In genomic region chr2:95020275-95021014, GRCh38 we compare ENCODE assay signal across 18 cellular contexts. TPM values are rescaled to one million over a fixed set of nuclear protein-coding genes. Genes with fewer than 3 reads are reported as not detected.
DNase-seq lines count a peak whose midpoint lies in the region; ATAC-seq, FAIRE-seq and TF ChIP-seq lines count a peak whose summit lies in the region.
"Had no signal": no experiment of that assay in that cellular context is flagged by ENCODE, and none has a peak within 500 bp of the region (broad histone marks: within the 10 kb centered on the region; RNA-seq: fewer than 3 reads in every experiment).

No MANE protein-coding gene starts in this region.

- H3K27me3 ChIP-seq in esophagus (ENCODE audit: control insufficient read depth in 1 of 2, insufficient read depth in 2 of 2, low read length in 2 of 2) (no peaks in the 10 kb centered on the region), SK-N-SH (ENCODE audit: insufficient read depth) (peaks cover 83% of the 10 kb centered on the region)

- H3K9me2 ChIP-seq in SK-N-SH, result no peaks in the 10 kb centered on the region

- TF ChIP-seq RAD21 in SK-N-SH (IDR thresholded peaks at IDR 0.05; ENCODE audit: low read length), result no peak

- peak overlapping the region; percentile 73 for H3K27ac Mint-ChIP-seq in neural crest cell (ENCODE audit: unreplicated experiment)

- no peaks in the 10 kb centered on the region for H3K9me3 Mint-ChIP-seq in neural crest cell

- H3K27ac ChIP-seq in esophagus (ENCODE audit: low read depth in 2 of 2, low read length in 1 of 2) (peak overlapping the region; percentile 92 to 96), SK-N-SH (ENCODE audit: low read depth in 2 of 2, low read length in 1 of 2) (no peak overlapping the region)
- H3K27ac ChIP-seq: SJSA1 had no signal

- H4K20me1 ChIP-seq in SK-N-SH (ENCODE audit: insufficient read depth), result no peaks in the 10 kb centered on the region

- no peaks in the 10 kb centered on the region for H3F3A ChIP-seq in SK-N-SH (replicated peaks; ENCODE audit: insufficient read depth)

- TF ChIP-seq EP300 in SK-N-SH (IDR thresholded peaks at IDR 0.05; ENCODE audit: borderline replicate concordance in 1 of 2, low read depth in 1 of 2, low read length in 1 of 2), result no peak

- DNase-seq in DMS79 treated with DMSO at 0.1 percent for 48 hours (lab: John Stamatoyannopoulos, UW), result peak; percentile 48
- DNase-seq in HTR-8/SVneo (ENCODE audit: insufficient read length, low spot score), result no peak
- no peak for DNase-seq in neural crest cell (ENCODE audit: low read depth, low spot score)
- DNase-seq in SK-N-DZ (ENCODE audit: low spot score), result no peak
- DNase-seq in SK-N-SH, result no peak
- no peak for DNase-seq in NCI-H187 (lab: John Stamatoyannopoulos, UW)
- DNase-seq: BE2C; CD4-positive, alpha-beta memory T cell; NCI-H2029 treated with DMSO at 0.1 percent for 48 hours; NCI-H524 had no signal

- no peak for TF ChIP-seq CTCF in neural crest cell (conservative IDR thresholded peaks at IDR 0.05)
- no peak for TF ChIP-seq CTCF in SK-N-SH (IDR thresholded peaks at IDR 0.05)

- no peak for ATAC-seq in GM19351 (IDR thresholded peaks at IDR 0.05; ENCODE audit: unreplicated experiment)

- POLR2A ChIA-PET in SK-N-SH (lab: Yijun Ruan, JAX), result no interaction called here

- no peaks in the 10 kb centered on the region for H3K36me3 ChIP-seq in esophagus (ENCODE audit: control insufficient read depth in 2 of 2, insufficient read depth in 2 of 2, low read length in 1 of 2)
- H3K36me3 ChIP-seq in SK-N-SH (replicated peaks in 1 of 2; ENCODE audit: control insufficient read depth in 1 of 2, insufficient read depth in 2 of 2, low read length in 1 of 2), result no peaks in the 10 kb centered on the region
- H3K36me3 ChIP-seq: BE2C, SJSA1 had no signal

- no peak overlapping the region for H3K4me2 ChIP-seq in SK-N-SH

- H3K27me3 Mint-ChIP-seq in neural crest cell (ENCODE audit: low read depth), result peaks cover 60% of the 10 kb centered on the region
- H3K27me3 Mint-ChIP-seq: CD4-positive, alpha-beta memory T cell had no signal

- peaks cover 0 to 24% of the 10 kb centered on the region in 2 donors for H3K4me1 ChIP-seq in esophagus (ENCODE audit: control insufficient read depth in 2 of 2, insufficient read depth in 2 of 2, low read length in 1 of 2)
- peaks cover 0 to 2% of the 10 kb centered on the region in 2 experiments; a peak in 1 of 4 replicates for H3K4me1 ChIP-seq in SK-N-SH (ENCODE audit: control insufficient read depth in 1 of 2, insufficient read depth in 2 of 2, low read depth in 1 of 2, low read length in 1 of 2)
- H3K4me1 ChIP-seq: BE2C, SJSA1 had no signal

- no peak overlapping the region for H2AFZ ChIP-seq in SK-N-SH (ENCODE audit: low read depth)

- CTCF ChIA-PET in SK-N-SH (lab: Yijun Ruan, JAX), result interaction anchor here (0.8 to 3.7 kb wide), 3 partner anchors 10 to 95 kb away, joined by 3 to 18 read pairs (median 3); no protein-coding TSS in a partner anchor

- H3K36me3 Mint-ChIP-seq in neural crest cell (ENCODE audit: low read depth), result no peaks in the 10 kb centered on the region
- H3K36me3 Mint-ChIP-seq: CD4-positive, alpha-beta memory T cell had no signal

- H3K9me3 ChIP-seq in esophagus (ENCODE audit: control insufficient read depth in 2 of 2, insufficient read depth in 1 of 2, low read depth in 1 of 2, low read length in 1 of 2) (no peaks in the 10 kb centered on the region), SK-N-SH (no peaks in the 10 kb centered on the region)
- H3K9me3 ChIP-seq: BE2C, SJSA1 had no signal

- H3K9ac ChIP-seq in SK-N-SH, result no peak overlapping the region

- H3K4me3 ChIP-seq in esophagus (ENCODE audit: low read depth in 1 of 2, low read length in 2 of 2), result no peak overlapping the region
- H3K4me3 ChIP-seq in SK-N-SH (ENCODE audit: low read depth in 2 of 2, low read length in 1 of 2), result no peak overlapping the region
- H3K4me3 ChIP-seq: SJSA1 had no signal

- no peak overlapping the region for H3K4me3 Mint-ChIP-seq in neural crest cell

- WGBS in esophagus, 2 donors, result 65 to 69% methylated on average over 9 of the region's 9 CpGs
- WGBS in SK-N-SH (ENCODE audit: low lambda C conversion rate), result 56% methylated on average over 6 of the region's 9 CpGs

- no peaks in the 10 kb centered on the region for H3K79me2 ChIP-seq in SK-N-SH (ENCODE audit: insufficient read depth)

- peaks cover 13% of the 10 kb centered on the region for H3K4me1 Mint-ChIP-seq in neural crest cell

- peak; percentile 31 for FAIRE-seq in HTR-8/SVneo (lab: Jason Lieb, UNC)
- FAIRE-seq: D721Med had no signal

TF ChIP-seq in SK-N-SH, 30 proteins besides CTCF, POLR2A, EP300 and RAD21:
- TF ChIP-seq REST (IDR thresholded peaks at IDR 0.05; ENCODE audit: low read depth, low read length) (no peak), MAX (IDR thresholded peaks at IDR 0.05; ENCODE audit: low read depth) (no peak), MEF2A (IDR thresholded peaks at IDR 0.05; ENCODE audit: borderline replicate concordance, low read depth) (no peak), CHD2 (IDR thresholded peaks at IDR 0.05; ENCODE audit: low read length, partially characterized antibody) (no peak), ZBTB33 (IDR thresholded peaks at IDR 0.05; ENCODE audit: borderline replicate concordance, low read depth) (no peak), FOXM1 (IDR thresholded peaks at IDR 0.05; ENCODE audit: low read depth) (no peak), USF1 (IDR thresholded peaks at IDR 0.05; ENCODE audit: borderline replicate concordance, low read depth) (no peak), TEAD4 (IDR thresholded peaks at IDR 0.05; ENCODE audit: borderline replicate concordance, insufficient read depth) (no peak), RCOR1 (IDR thresholded peaks at IDR 0.05; ENCODE audit: low read length) (no peak), EZH2phosphoT487 (IDR thresholded peaks at IDR 0.05; ENCODE audit: borderline replicate concordance, low read depth) (no peak), NRF1 (IDR thresholded peaks at IDR 0.05; ENCODE audit: low read depth, low read length) (no peak), FOSL2 (IDR thresholded peaks at IDR 0.05; ENCODE audit: borderline replicate concordance, low read depth) (no peak), SIN3A (IDR thresholded peaks at IDR 0.05; ENCODE audit: borderline replicate concordance, low read depth, low read length) (no peak), FOXJ3 (CRISPR knock-in tag; IDR thresholded peaks at IDR 0.05) (no peak)

RNA-seq across cellular contexts. Expression of gene MAL, which starts 5.1 kb away (rescaled TPM):
- polyA plus RNA-seq in esophagus, result 1,000 to 10,000 TPM; 1,481 to 3,581 TPM
- 0.48 and 0.65 TPM in 2 replicates for total RNA-seq in neural crest cell
- polyA plus RNA-seq in SK-N-DZ (2014; cell fraction: cytosol; rRNA removed), result not detected in 2 replicates
- not detected in 2 replicates for polyA plus RNA-seq in SK-N-DZ (2014; cell fraction: nucleus; rRNA removed)
- not detected in 2 replicates for polyA plus RNA-seq in SK-N-SH (2012; rRNA removed)
- not detected in 2 replicates for polyA plus RNA-seq in SK-N-SH (2012; cell fraction: cytosol; rRNA removed)
- not detected in 2 replicates for polyA plus RNA-seq in SK-N-SH (2012; cell fraction: nucleus; rRNA removed)
- total RNA-seq: H4, LHCN-M2, RPMI7951, SJSA1 had no signal
- polyA plus RNA-seq: AG04450 had no signal

Comparison
In these comparisons a context has a peak if more than half of its experiments do, and no peak if none do; other contexts are left out.
1. H3K27ac ChIP-seq: peak in esophagus (2 of 2); none in SK-N-SH (0 of 2).
2. RNA of gene MAL, which starts 5.1 kb away (polyA plus RNA-seq): 1,481 to 3,581 TPM in esophagus; not detected in SK-N-SH; every median in the first group is over 1,000 times any median in the second.